Comparison of ENCODE assay signal across 24 cellular contexts in the genomic region with DNA sequence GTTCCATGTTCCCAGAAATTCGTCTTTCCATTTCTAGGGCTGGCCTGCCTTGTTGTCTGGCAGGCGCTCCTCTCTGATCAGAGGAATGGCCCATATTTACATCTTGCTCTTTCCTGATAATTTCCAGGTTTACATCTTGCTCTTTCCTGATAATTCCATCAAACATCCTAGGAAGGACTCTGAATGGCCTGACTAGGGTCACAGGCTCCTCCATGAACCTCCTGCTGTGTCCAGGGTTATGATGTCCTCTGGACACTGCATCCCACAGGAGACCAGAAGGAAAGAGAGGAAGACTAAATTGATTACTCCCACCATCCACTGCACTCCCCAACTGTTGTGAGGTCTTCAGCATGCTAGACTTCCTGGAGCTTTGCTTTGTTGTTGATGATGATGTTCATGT.
"Had no signal": no experiment of that assay in that cellular context is flagged by ENCODE, and none has a peak within 500 bp of the region (broad histone marks: within the 10 kb centered on the region; RNA-seq: fewer than 3 reads in every experiment).

No MANE protein-coding gene starts in this region.

- H3K36me3 ChIP-seq: neural progenitor cell, ovary, right lobe of liver, sigmoid colon, stomach, thoracic aorta, thyroid gland, tibial nerve, upper lobe of left lung had no signal

- H3K27ac ChIP-seq: neural progenitor cell, ovary, parathyroid adenoma, psoas muscle, right lobe of liver, sigmoid colon, stomach, thoracic aorta, thyroid gland, tibial nerve, upper lobe of left lung had no signal

- H3K9me3 ChIP-seq: ovary, psoas muscle, right lobe of liver, sigmoid colon, stomach, thoracic aorta, thyroid gland, tibial nerve, upper lobe of left lung had no signal

- H3K27me3 ChIP-seq: neural progenitor cell, ovary, right lobe of liver, sigmoid colon, stomach, thyroid gland, tibial nerve, upper lobe of left lung had no signal

- DNase-seq: natural killer cell; occipital lobe; ovary; posterior cingulate gyrus; psoas muscle; right cardiac atrium; right lobe of liver; sigmoid colon; small intestine; stimulated activated CD4-positive, alpha-beta T cell treated with anti-CD3 and anti-CD28 coated beads, Interleukin-15, amount 100 ng/mL, for 24 hours; stimulated activated CD4-positive, alpha-beta T cell treated with anti-CD3 and anti-CD28 coated beads, Interleukin-2, amount 100 ng/mL, for 24 hours; stimulated activated CD4-positive, alpha-beta T cell treated with anti-CD3 and anti-CD28 coated beads, Interleukin-2, amount 100 ng/mL, for 48 hours; stimulated activated CD4-positive, alpha-beta T cell treated with anti-CD3 and anti-CD28 coated beads, Interleukin-4, amount 100 ng/mL, for 24 hours; stimulated activated naive B cell treated with anti-CD40 and anti-IgM and Interleukin-4, amounts not matched to agents 10 μg/mL and 1 μg/mL and 100 μg/mL, for 72 hours; stimulated activated naive CD4-positive, alpha-beta T cell treated with Interleukin-2 at 50 U/mL for 16 hours; stomach; thyroid gland; trophoblast cell; upper lobe of left lung had no signal

- H3K4me3 ChIP-seq: neural progenitor cell, ovary, psoas muscle, right lobe of liver, sigmoid colon, stomach, thoracic aorta, thyroid gland, tibial nerve, upper lobe of left lung had no signal

- H3K4me1 ChIP-seq: neural progenitor cell, parathyroid adenoma, psoas muscle, sigmoid colon, thyroid gland, tibial nerve, upper lobe of left lung had no signal

- ATAC-seq: natural killer cell; psoas muscle; right cardiac atrium; right lobe of liver; stimulated activated effector memory CD8-positive, alpha-beta T cell treated with anti-CD3 and anti-CD28 coated beads, Interleukin-12 subunit alpha, Interleukin-12 subunit beta, amount 100 ng/mL, for 72 hours; stimulated activated naive B cell treated with anti-CD40 and anti-IgM and Interleukin-4, amounts not matched to agents 10 μg/mL and 1 μg/mL and 100 μg/mL, for 72 hours had no signal
